In the genomic region with DNA sequence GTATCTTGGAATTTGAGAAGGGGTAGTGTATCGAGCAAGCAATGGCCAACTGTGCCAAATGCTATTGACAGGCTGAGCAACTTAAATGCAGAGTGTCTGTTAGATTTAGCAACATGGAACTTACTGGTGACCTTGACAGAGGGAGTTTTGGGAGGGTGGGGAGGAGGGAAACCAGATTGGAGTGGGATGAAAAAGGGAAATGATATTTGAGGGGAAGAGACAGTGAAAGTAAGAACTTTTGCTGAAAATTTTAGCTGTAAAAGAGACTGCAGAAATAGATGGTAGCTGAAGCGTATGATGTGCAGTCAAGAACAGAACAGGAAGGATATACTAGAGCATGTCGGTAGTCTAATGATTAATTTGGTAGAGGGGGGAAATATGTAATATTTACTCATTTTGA, we compare ENCODE assay signal across 29 cellular contexts. TPM values are rescaled to one million over a fixed set of nuclear protein-coding genes. Genes with fewer than 3 reads are reported as not detected.
DNase-seq lines count a peak whose midpoint lies in the region; ATAC-seq, FAIRE-seq and TF ChIP-seq lines count a peak whose summit lies in the region.
"Had no signal": no experiment of that assay in that cellular context is flagged by ENCODE, and none has a peak within 500 bp of the region (broad histone marks: within the 10 kb centered on the region; RNA-seq: fewer than 3 reads in every experiment).

No MANE protein-coding gene starts in this region.

- POLR2A ChIA-PET in K562 (lab: Yijun Ruan, JAX) = interaction anchor here (0.6 to 1.4 kb wide), 2 partner anchors 50 to 158 kb away, joined by 3 to 4 read pairs; no protein-coding TSS in a partner anchor

- TF ChIP-seq CTCF in Calu3 (IDR thresholded peaks at IDR 0.05; ENCODE audit: unreplicated experiment) (no peak), K562 (IDR thresholded peaks at IDR 0.05 in 2 of 3, conservative IDR thresholded peaks at IDR 0.05 in 1 of 3; ENCODE audit: insufficient read depth in 2 of 3, low read depth in 1 of 3, low read length in 3 of 3) (no peak), stomach (IDR thresholded peaks at IDR 0.05) (no peak)

- TF ChIP-seq POLR2A in K562 (conservative IDR thresholded peaks at IDR 0.05) (no peak), stomach (IDR thresholded peaks at IDR 0.05) (no peak)

- H3K4me3 Mint-ChIP-seq in Calu3 (ENCODE audit: low read depth, unreplicated experiment) (peak overlapping the region; percentile 79), naive B cell (peak overlapping the region; percentile 29 to 85 (median 45))
- H3K4me3 Mint-ChIP-seq: activated naive CD4-positive, alpha-beta T cell treated with anti-CD3 and anti-CD28 coated beads, Interleukin-2, amount 10 ng/mL, durations not matched to agents 7 days and 5 days had no signal

- H3K9me3 Mint-ChIP-seq in Calu3 (ENCODE audit: low read depth, unreplicated experiment) = peaks cover 2% of the 10 kb centered on the region
- H3K9me3 Mint-ChIP-seq in naive B cell = peaks cover 0 to 4% (median 0%) of the 10 kb centered on the region in 7 donors
- H3K9me3 Mint-ChIP-seq: activated naive CD4-positive, alpha-beta T cell treated with anti-CD3 and anti-CD28 coated beads, Interleukin-2, amount 10 ng/mL, durations not matched to agents 7 days and 5 days; effector memory CD8-positive, alpha-beta T cell had no signal

- H3K4me3 ChIP-seq in K562 = no peak overlapping the region
- no peak overlapping the region for H3K4me3 ChIP-seq in stomach
- H3K4me3 ChIP-seq: SJSA1 had no signal

- in situ Hi-C loops in K562 (cut with MboI) = no loop called here

- H3K36me3 Mint-ChIP-seq in Calu3 (ENCODE audit: insufficient read depth, unreplicated experiment) (peaks cover 25% of the 10 kb centered on the region), naive B cell (no peaks in the 10 kb centered on the region)

- peak overlapping the region; percentile 4 for H3K27ac Mint-ChIP-seq in Calu3 (ENCODE audit: unreplicated experiment)
- H3K27ac Mint-ChIP-seq in naive B cell = peak overlapping the region in 3 of 6 donors; percentile 3 to 33 (median 4)
- H3K27ac Mint-ChIP-seq: activated CD4-positive, alpha-beta T cell treated with anti-CD3 and anti-CD28 coated beads for 36 hours; activated naive CD4-positive, alpha-beta T cell treated with anti-CD3 and anti-CD28 coated beads, Interleukin-2, amount 10 ng/mL, durations not matched to agents 7 days and 5 days; effector memory CD8-positive, alpha-beta T cell had no signal

- CTCF ChIA-PET in Calu3 (lab: Charles Lee) = interaction anchor here (1.0 to 2.1 kb wide), 7 partner anchors 11 to 113 kb away, joined by 3 to 28 read pairs (median 8); no protein-coding TSS in a partner anchor
- CTCF ChIA-PET in K562 (lab: Yijun Ruan, JAX; ENCODE audit: low intra/inter-chr PET ratio) = no interaction called here

- TF ChIP-seq EP300 in K562 (IDR thresholded peaks at IDR 0.05; ENCODE audit: low read length) (no peak), stomach (IDR thresholded peaks at IDR 0.05) (no peak)

- H3K36me3 ChIP-seq in K562 (ENCODE audit: control insufficient read depth, insufficient read depth, low read length) = no peaks in the 10 kb centered on the region
- no peaks in the 10 kb centered on the region for H3K36me3 ChIP-seq in stomach
- H3K36me3 ChIP-seq: right atrium auricular region, SJSA1 had no signal

- ATAC-seq in K562 (no peak), naive B cell (ENCODE audit: low read depth in 2 of 2) (peak in 1 of 2 donors; percentile 15)
- ATAC-seq: activated CD4-positive, alpha-beta T cell treated with anti-CD3 and anti-CD28 coated beads for 36 hours; effector memory CD8-positive, alpha-beta T cell; Panc1 had no signal

- H3K9me1 ChIP-seq in K562 (ENCODE audit: control insufficient read depth, insufficient read depth, low read length) = no peaks in the 10 kb centered on the region

- TF ChIP-seq RAD21 in K562 (CRISPR knock-in tag; conservative IDR thresholded peaks at IDR 0.05 in 1 of 2, IDR thresholded peaks at IDR 0.05 in 1 of 2) = no peak

- H3K4me1 Mint-ChIP-seq in Calu3 (ENCODE audit: low read depth, unreplicated experiment) (peaks cover 40% of the 10 kb centered on the region), naive B cell (peaks cover 25 to 41% (median 34%) of the 10 kb centered on the region in 3 donors)

- 0 out of 5 replicates have a peak, but pooled peaks cover 0 to 2% of the 10 kb centered on the region in 2 experiments for H3K27me3 ChIP-seq in K562 (ENCODE audit: control insufficient read depth in 2 of 2, insufficient read depth in 2 of 2, low read length in 2 of 2)
- peaks cover 0 to 24% (median 2%) of the 10 kb centered on the region in 3 donors for H3K27me3 ChIP-seq in stomach
- H3K27me3 ChIP-seq: right atrium auricular region had no signal

- intact Hi-C loops in Calu3 (cut with micrococcal nuclease; ENCODE audit: unreplicated experiment) (loop anchor here (2.0 to 5.0 kb wide), 2 partner anchors 35 to 67 kb away; no protein-coding TSS in a partner anchor), K562 (cut with micrococcal nuclease) (no loop called here), stomach (cut with DNase I; ENCODE audit: low total_unique reads) (no loop called here)

- H2AFZ ChIP-seq in K562 (ENCODE audit: low read depth, low read length) = 0 out of 2 replicates have a peak overlapping the region, but pooled peaks have one; percentile 26

- H3K79me2 ChIP-seq in K562 (ENCODE audit: control insufficient read depth, insufficient read depth, low read length) = no peaks in the 10 kb centered on the region

- H3K27me3 Mint-ChIP-seq in Calu3 (ENCODE audit: unreplicated experiment) (no peaks in the 10 kb centered on the region), naive B cell (peaks cover 0 to 5% (median 0%) of the 10 kb centered on the region in 3 donors)

- peak; percentile 51 for FAIRE-seq in HTR-8/SVneo (lab: Jason Lieb, UNC)
- FAIRE-seq in K562 (lab: Jason Lieb, UNC) = no peak
- FAIRE-seq: G401.6 had no signal

- WGBS in K562 (ENCODE audit: insufficient coverage, low coverage, missing lambda C conversion rate) = 45% methylated on average over 3 of the region's 3 CpGs
- 59 to 74% (median 66%) methylated on average over 3 of the region's 3 CpGs for WGBS in stomach, 5 donors

- no peak overlapping the region for H3K9ac ChIP-seq in K562 (ENCODE audit: insufficient read depth in 1 of 2, low read depth in 2 of 2, low read length in 2 of 2)
- H3K9ac ChIP-seq: KMS-11 had no signal

- H3K4me2 ChIP-seq in K562 (ENCODE audit: insufficient read depth, low read length) = no peak overlapping the region
- H3K4me2 ChIP-seq: KMS-11 had no signal

- no peaks in the 10 kb centered on the region for H4K20me1 ChIP-seq in K562 (replicated peaks; ENCODE audit: control insufficient read depth, insufficient read depth, low read length)

- no peak overlapping the region; the same call in 2 of the 3 replicates for H3K27ac ChIP-seq in K562 (ENCODE audit: extremely low read depth, low read depth, low read length)
- no peak overlapping the region for H3K27ac ChIP-seq in stomach
- H3K27ac ChIP-seq: KMS-11, right atrium auricular region, SJSA1 had no signal

- no peak for DNase-seq in Calu3
- no peak for DNase-seq in HTR-8/SVneo (ENCODE audit: insufficient read length, low spot score)
- DNase-seq in K562 (ENCODE audit: extremely low read depth in 1 of 4, low spot score in 3 of 4) = no peak
- DNase-seq in naive B cell = no peak
- no peak for DNase-seq in NCI-H748 treated with DMSO at 0.1 percent for 48 hours (lab: John Stamatoyannopoulos, UW)
- no peak for DNase-seq in stomach
- no peak for DNase-seq in occipital lobe (lab: John Stamatoyannopoulos, UW)
- DNase-seq: activated CD4-positive, alpha-beta T cell treated with anti-CD3 and anti-CD28 coated beads for 36 hours; activated CD8-positive, alpha-beta memory T cell treated with anti-CD3 and anti-CD28 coated beads for 24 hours; activated naive CD4-positive, alpha-beta T cell treated with anti-CD3 and anti-CD28 coated beads, Interleukin-2, amount 10 ng/mL, durations not matched to agents 7 days and 5 days; activated T-cell treated with anti-CD3 and anti-CD28 coated beads, Interleukin-2, amount 50 U/mL, for 48 hours; C1 segment of cervical spinal cord; cerebellar nuclear complex; effector memory CD8-positive, alpha-beta T cell; HCEC 1CT; left cardiac atrium; mesenchymal stem cell; NCI-H1092 treated with DMSO at 0.1 percent for 48 hours; NCI-H2081; stimulated activated CD4-positive, alpha-beta T cell treated with anti-CD3 and anti-CD28 coated beads, Interleukin-12 subunit alpha, Interleukin-12 subunit beta, amount 100 ng/mL, for 4 hours; T-helper 1 cell had no signal

- H3K4me1 ChIP-seq in K562 (replicated peaks in 1 of 2; ENCODE audit: control insufficient read depth in 2 of 2, insufficient read depth in 2 of 2, low read length in 2 of 2) = peaks cover 3 to 14% of the 10 kb centered on the region in 2 experiments; a peak in 3 of 5 replicates
- H3K4me1 ChIP-seq in stomach = peaks cover 9 to 17% (median 16%) of the 10 kb centered on the region in 4 donors

- no TSS peak for BruUV-seq in Calu3 (replicated peaks; lab: Mats Ljungman, UMichigan)
- BruUV-seq in K562 (replicated peaks; lab: Mats Ljungman, UMichigan) = no TSS peak

- H3K9me3 ChIP-seq in K562 (replicated peaks; ENCODE audit: control insufficient read depth, insufficient read depth, low read depth, low read length) (no peaks in the 10 kb centered on the region), stomach (no peaks in the 10 kb centered on the region)
- H3K9me3 ChIP-seq: right atrium auricular region, SJSA1 had no signal

RNA-seq across cellular contexts. Expression of a gene that starts 1.2 kb away (rescaled TPM):
- total RNA-seq in Calu3 (2022) (7.1 and 9.2 TPM in 2 replicates), K562 (2014; rRNA removed) (0.09 TPM in 1 of 2 replicates, not detected in the other), K562 (2014; rRNA removed; fragmentation: Illumina TruSeq; extraction: Trizol) (0.36 TPM in 1 of 2 replicates, not detected in the other), K562 (2015; rRNA removed; fragmentation: Illumina TruSeq; extraction: Trizol) (0.14 and 0.34 TPM in 2 replicates), K562 (2021) (0.11 TPM in 1 of 2 replicates, not detected in the other), stomach (10 to 100 TPM in 1 of 5 donors, under 1 TPM in 1, not detected in 3; 0.73 to 33.0 TPM), occipital lobe (1.4 TPM)
- total RNA-seq in K562 (2011; cell fraction: chromatin; rRNA removed; ENCODE audit: low replicate concordance) = 0.37 and 0.63 TPM in 2 replicates
- total RNA-seq in K562 (2011; cell fraction: nucleolus; rRNA removed) = 0.83 and 0.92 TPM in 2 replicates
- total RNA-seq in K562 (2011; cell fraction: nucleoplasm; rRNA removed) = 0.95 and 0.99 TPM in 2 replicates
- polyA plus RNA-seq in K562 (2011; rRNA removed) (0.40 and 0.49 TPM in 2 replicates), K562 (2014; fragmentation: Illumina TruSeq; extraction: Trizol) (0.19 and 0.36 TPM in 2 replicates), K562 (2014; fragmentation: Nextera tagmentation; extraction: Ambion mirVana) (under 1 TPM; 0.15 to 0.30 TPM), K562 (2014; rRNA removed) (0.13 TPM in 1 of 2 replicates, not detected in the other), naive B cell (ENCODE audit: low read depth in 6 of 6) (under 1 TPM in 1 of 6 donors, not detected in 5; 0.48 TPM), stomach (1 to 10 TPM in 1 of 3 donors, under 1 TPM in 1, not detected in 1; 0.37 to 1.2 TPM)
- polyA plus RNA-seq in K562 (2011; cell fraction: cytosol; rRNA removed) = 0.12 and 0.13 TPM in 2 replicates
- polyA plus RNA-seq in K562 (2011; cell fraction: nucleus; rRNA removed) = 0.41 and 0.68 TPM in 2 replicates
- polyA plus RNA-seq in K562 (2012) = 0.33 and 1.1 TPM in 2 replicates
- 0.33 and 0.35 TPM in 2 replicates for polyA minus RNA-seq in K562 (2011; rRNA and poly(A)+ RNA removed)
- not detected in 2 replicates for polyA minus RNA-seq in K562 (2011; cell fraction: cytosol; rRNA and poly(A)+ RNA removed)
- polyA minus RNA-seq in K562 (2011; cell fraction: nucleus; rRNA and poly(A)+ RNA removed) = 0.13 and 0.56 TPM in 2 replicates
- total RNA-seq: left cardiac atrium, myocyte, osteoblast, SJSA1, ureter had no signal

RNA-seq across cellular contexts. Expression of a gene that starts 1.2 kb away (rescaled TPM):
- 3.8 and 5.6 TPM in 2 replicates for total RNA-seq in Calu3 (2022)
- total RNA-seq in K562 (2011; cell fraction: chromatin; rRNA removed; ENCODE audit: low replicate concordance) = 1.0 and 1.4 TPM in 2 replicates
- 0.33 and 0.53 TPM in 2 replicates for total RNA-seq in K562 (2011; cell fraction: nucleolus; rRNA removed)
- total RNA-seq in K562 (2011; cell fraction: nucleoplasm; rRNA removed) = 0.44 and 0.46 TPM in 2 replicates
- total RNA-seq in K562 (2014; rRNA removed) = 0.29 and 0.91 TPM in 2 replicates
- total RNA-seq in K562 (2014; rRNA removed; fragmentation: Illumina TruSeq; extraction: Trizol) = 0.15 and 0.16 TPM in 2 replicates
- total RNA-seq in K562 (2015; rRNA removed; fragmentation: Illumina TruSeq; extraction: Trizol) = 0.11 and 0.34 TPM in 2 replicates
- 0.22 and 0.25 TPM in 2 replicates for total RNA-seq in K562 (2021)
- polyA plus RNA-seq in K562 (2011; rRNA removed) = 0.32 and 0.33 TPM in 2 replicates
- 0.39 and 0.40 TPM in 2 replicates for polyA plus RNA-seq in K562 (2011; cell fraction: cytosol; rRNA removed)
- polyA plus RNA-seq in K562 (2011; cell fraction: nucleus; rRNA removed) = 0.87 and 0.98 TPM in 2 replicates
- 0.69 and 0.89 TPM in 2 replicates for polyA plus RNA-seq in K562 (2012)
- 0.31 and 0.53 TPM in 2 replicates for polyA plus RNA-seq in K562 (2014; fragmentation: Illumina TruSeq; extraction: Trizol)
- polyA plus RNA-seq in K562 (2014; fragmentation: Nextera tagmentation; extraction: Ambion mirVana) = not detected
- 0.03 TPM in 2 replicates for polyA plus RNA-seq in K562 (2014; rRNA removed)
- polyA minus RNA-seq in K562 (2011; rRNA and poly(A)+ RNA removed) = 0.04 and 0.30 TPM in 2 replicates
- not detected in 2 replicates for polyA minus RNA-seq in K562 (2011; cell fraction: cytosol; rRNA and poly(A)+ RNA removed)
- polyA minus RNA-seq in K562 (2011; cell fraction: nucleus; rRNA and poly(A)+ RNA removed) = 0.44 TPM in 1 of 2 replicates, not detected in the other
- under 1 TPM in 1 of 6 donors, not detected in 5; 0.26 TPM for polyA plus RNA-seq in naive B cell (ENCODE audit: low read depth in 6 of 6)
- 1 to 10 TPM in 2 of 5 donors, not detected in 3; 2.2 to 3.3 TPM for total RNA-seq in stomach
- polyA plus RNA-seq in stomach = under 1 TPM in 1 of 3 donors, not detected in 2; 0.03 TPM
- total RNA-seq in occipital lobe = 0.31 TPM
- total RNA-seq: myocyte, osteoblast, ureter had no signal

RNA-seq across cellular contexts. Expression of a gene that starts 48.4 kb away (rescaled TPM):
- total RNA-seq in Calu3 (2022) (5.5 and 9.2 TPM in 2 replicates), K562 (2014; rRNA removed) (25.2 and 30.8 TPM in 2 replicates), K562 (2014; rRNA removed; fragmentation: Illumina TruSeq; extraction: Trizol) (8.4 and 12.2 TPM in 2 replicates), K562 (2015; rRNA removed; fragmentation: Illumina TruSeq; extraction: Trizol) (17.1 and 17.9 TPM in 2 replicates), K562 (2021) (32.8 and 35.4 TPM in 2 replicates), stomach (10 to 100 TPM in 2 of 5 donors, 1 to 10 TPM in 3; 2.3 to 57.1 (median 8.1) TPM), occipital lobe (2.3 TPM)
- total RNA-seq in K562 (2011; cell fraction: chromatin; rRNA removed; ENCODE audit: low replicate concordance) = 35.5 and 125 TPM in 2 replicates
- 104 and 108 TPM in 2 replicates for total RNA-seq in K562 (2011; cell fraction: nucleolus; rRNA removed)
- total RNA-seq in K562 (2011; cell fraction: nucleoplasm; rRNA removed) = 56.2 and 56.3 TPM in 2 replicates
- polyA plus RNA-seq in K562 (2011; rRNA removed) (25.3 and 38.6 TPM in 2 replicates), K562 (2014; fragmentation: Illumina TruSeq; extraction: Trizol) (14.9 and 23.8 TPM in 2 replicates), K562 (2014; fragmentation: Nextera tagmentation; extraction: Ambion mirVana) (1 to 10 TPM; 3.7 to 4.7 TPM), K562 (2014; rRNA removed) (33.5 and 36.8 TPM in 2 replicates), naive B cell (ENCODE audit: low read depth in 6 of 6) (1 to 10 TPM in 1 of 6 donors, under 1 TPM in 4, not detected in 1; 0.13 to 6.0 (median 0.62) TPM), stomach (1 to 10 TPM; 2.5 to 10.0 (median 3.1) TPM)
- 31.4 and 51.4 TPM in 2 replicates for polyA plus RNA-seq in K562 (2011; cell fraction: cytosol; rRNA removed)
- 233 and 335 TPM in 2 replicates for polyA plus RNA-seq in K562 (2011; cell fraction: nucleus; rRNA removed)
- polyA plus RNA-seq in K562 (2012) = 20.8 and 43.5 TPM in 2 replicates
- 8.0 and 10.5 TPM in 2 replicates for polyA minus RNA-seq in K562 (2011; rRNA and poly(A)+ RNA removed)
- 19.2 and 26.7 TPM in 2 replicates for polyA minus RNA-seq in K562 (2011; cell fraction: cytosol; rRNA and poly(A)+ RNA removed)
- polyA minus RNA-seq in K562 (2011; cell fraction: nucleus; rRNA and poly(A)+ RNA removed) = 35.8 and 36.2 TPM in 2 replicates
